In genomic region chr18:35337256-35337655, GRCh38 we compare ENCODE assay signal across 25 cellular contexts.
"Had no signal": no experiment of that assay in that cellular context is flagged by ENCODE, and none has a peak within 500 bp of the region (broad histone marks: within the 10 kb centered on the region; RNA-seq: fewer than 3 reads in every experiment).

No MANE protein-coding gene starts in this region.

- H3K27ac Mint-ChIP-seq: activated T-helper 2 cell treated with anti-CD3 and anti-CD28 coated beads, Interferon-gamma antibody, Interleukin-2, Interleukin-4, amounts not matched to agents 10 μg/mL and 5 μg/mL and 100 μg/mL, durations not matched to agents 14 hours and 24 hours and 36 hours; nephron had no signal

- DNase-seq: activated CD4-positive, alpha-beta T cell treated with anti-CD3 and anti-CD28 coated beads for 1 hour; activated CD4-positive, alpha-beta T cell treated with anti-CD3 and anti-CD28 coated beads, Interleukin-2, amount 50 U/mL, for 4 hours; activated naive CD4-positive, alpha-beta T cell treated with Interleukin-2 at 50 U/mL for 16 hours; brain microvascular endothelial cell; central memory CD4-positive, alpha-beta T cell; effector memory CD4-positive, alpha-beta T cell; glutamatergic neuron; kidney glomerular epithelial cell; left lung; midbrain; pancreas; psoas muscle; spleen; stimulated activated CD4-positive, alpha-beta T cell treated with anti-CD3 and anti-CD28 coated beads, Interleukin-4, amount 100 ng/mL, for 24 hours; stimulated activated naive CD8-positive, alpha-beta T cell treated with anti-CD3 and anti-CD28 coated beads, Interleukin-15, Interleukin-2, amounts not matched to agents 100 U/mL and 50 U/mL, for 24 hours; T-helper 1 cell; T-helper 9 cell; tibial artery had no signal

- ATAC-seq: esophagus mucosa; left lung; pancreas; psoas muscle; stimulated activated naive CD8-positive, alpha-beta T cell treated with anti-CD3 and anti-CD28 coated beads, Interleukin-15, Interleukin-2, amounts not matched to agents 100 U/mL and 50 U/mL, for 24 hours had no signal

- H3K9me3 ChIP-seq: ascending aorta, left lung, pancreas, psoas muscle, right atrium auricular region, spleen, tibial artery had no signal

- H3K4me3 ChIP-seq: ascending aorta, hepatocyte, left lung, lung, pancreas, psoas muscle, right atrium auricular region, spleen, tibial artery had no signal

- H3K4me3 Mint-ChIP-seq: nephron had no signal

- H3K27me3 ChIP-seq: ascending aorta, brain microvascular endothelial cell, hepatocyte, left lung, pancreas, right atrium auricular region, spleen, tibial artery had no signal

- H3K27ac ChIP-seq: ascending aorta, brain microvascular endothelial cell, hepatocyte, left lung, pancreas, psoas muscle, right atrium auricular region, spleen, tibial artery had no signal

- H3K9me3 Mint-ChIP-seq: activated T-helper 2 cell treated with anti-CD3 and anti-CD28 coated beads, Interferon-gamma antibody, Interleukin-2, Interleukin-4, amounts not matched to agents 10 μg/mL and 5 μg/mL and 100 μg/mL, durations not matched to agents 14 hours and 24 hours and 36 hours; nephron had no signal
